In the genomic region with DNA sequence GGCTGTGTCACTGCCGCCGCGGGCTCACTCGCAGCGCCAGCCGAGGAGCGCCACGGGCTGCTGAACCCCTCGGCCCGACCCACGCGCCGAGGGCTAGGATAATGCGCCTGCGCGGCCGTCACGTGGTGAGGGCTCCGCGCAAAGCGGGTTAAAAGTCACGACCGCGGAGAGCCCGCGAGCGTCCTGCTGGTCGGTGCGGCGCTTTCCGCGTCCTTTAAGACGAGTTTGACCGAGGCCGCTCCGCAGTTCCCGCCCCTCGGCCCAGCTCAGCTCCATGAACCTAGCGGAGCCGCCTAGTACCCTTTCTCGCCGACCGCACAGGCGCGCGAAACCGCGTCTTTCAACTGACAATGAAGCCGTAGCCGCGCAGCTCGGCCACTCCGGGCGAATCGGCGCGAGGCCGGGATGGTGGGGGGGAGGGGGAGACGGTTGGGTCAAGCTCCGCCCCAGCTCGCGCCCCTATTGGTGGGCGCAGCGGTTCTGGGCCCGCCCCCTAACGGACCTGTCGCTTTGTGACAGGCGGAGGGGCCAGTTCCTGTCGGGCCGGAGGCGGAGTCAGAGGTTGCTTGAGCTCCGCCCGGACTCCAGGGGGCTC, we compare ENCODE assay signal across 1 cellular context.
TF ChIP-seq lines count a peak whose summit lies in the region.

No MANE protein-coding gene starts in this region.

TF ChIP-seq in HepG2, 621 proteins besides CTCF, POLR2A, EP300 and RAD21 (continued from another document):
- TF ChIP-seq HMGXB3 (CRISPR knock-in tag; IDR thresholded peaks at IDR 0.05; ENCODE audit: borderline replicate concordance) (0 out of 2 replicates have a peak, but pooled peaks have one; percentile 15), ZNF263 (CRISPR knock-in tag; IDR thresholded peaks at IDR 0.05) (peak; percentile 55), ZFP36L2 (CRISPR knock-in tag; IDR thresholded peaks at IDR 0.05) (0 out of 2 replicates have a peak, but pooled peaks have one; percentile 53), NKX3-1 (CRISPR knock-in tag; IDR thresholded peaks at IDR 0.05) (no peak; the same call in 1 of the 2 replicates), CENPX (CRISPR knock-in tag; IDR thresholded peaks at IDR 0.05) (no peak), ZSCAN31 (CRISPR knock-in tag; IDR thresholded peaks at IDR 0.05; ENCODE audit: low read depth) (peak; percentile 91), ZNF44 (CRISPR knock-in tag; IDR thresholded peaks at IDR 0.05) (peak; percentile 64; the same call in 1 of the 2 replicates), ZBTB39 (CRISPR knock-in tag; IDR thresholded peaks at IDR 0.05) (peak; percentile 96), KLF9 (CRISPR knock-in tag; IDR thresholded peaks at IDR 0.05; ENCODE audit: low read depth) (peak; percentile 75; the same call in 1 of the 2 replicates), SIX1 (CRISPR knock-in tag; IDR thresholded peaks at IDR 0.05; ENCODE audit: borderline replicate concordance) (peak; percentile 10; the same call in 1 of the 2 replicates), ZNF577 (CRISPR knock-in tag; IDR thresholded peaks at IDR 0.05; ENCODE audit: borderline replicate concordance, low read depth) (no peak), ZNF879 (CRISPR knock-in tag; IDR thresholded peaks at IDR 0.05) (peak; percentile 63), KDM5A (IDR thresholded peaks at IDR 0.05; ENCODE audit: borderline replicate concordance, low read length) (no peak), FOXK2 (IDR thresholded peaks at IDR 0.05) (no peak), YY1 (IDR thresholded peaks at IDR 0.05; ENCODE audit: insufficient read depth, insufficient replicate concordance, low read depth, low read length) (peak; percentile 39), MEIS2 (CRISPR knock-in tag; IDR thresholded peaks at IDR 0.05) (no peak), IRF9 (CRISPR knock-in tag; IDR thresholded peaks at IDR 0.05; ENCODE audit: borderline replicate concordance) (peak; percentile 88; the same call in 1 of the 2 replicates), ZNF724P (CRISPR knock-in tag; IDR thresholded peaks at IDR 0.05; ENCODE audit: borderline replicate concordance) (peak; percentile 95; the same call in 1 of the 2 replicates), GTF3A (CRISPR knock-in tag; conservative IDR thresholded peaks at IDR 0.05) (no peak), ZFX (CRISPR knock-in tag; IDR thresholded peaks at IDR 0.05; ENCODE audit: low read depth) (peak; percentile 94), MAFK (conservative IDR thresholded peaks at IDR 0.05 in 1 of 2, IDR thresholded peaks at IDR 0.05 in 1 of 2; ENCODE audit: low read length in 2 of 2) (no peak), ZNF773 (CRISPR knock-in tag; IDR thresholded peaks at IDR 0.05; ENCODE audit: borderline replicate concordance) (peak; percentile 47; the same call in 1 of the 2 replicates), RNF219 (CRISPR knock-in tag; IDR thresholded peaks at IDR 0.05) (peak; percentile 97), BRD4 (CRISPR knock-in tag; IDR thresholded peaks at IDR 0.05) (no peak)
